In the genomic region with DNA sequence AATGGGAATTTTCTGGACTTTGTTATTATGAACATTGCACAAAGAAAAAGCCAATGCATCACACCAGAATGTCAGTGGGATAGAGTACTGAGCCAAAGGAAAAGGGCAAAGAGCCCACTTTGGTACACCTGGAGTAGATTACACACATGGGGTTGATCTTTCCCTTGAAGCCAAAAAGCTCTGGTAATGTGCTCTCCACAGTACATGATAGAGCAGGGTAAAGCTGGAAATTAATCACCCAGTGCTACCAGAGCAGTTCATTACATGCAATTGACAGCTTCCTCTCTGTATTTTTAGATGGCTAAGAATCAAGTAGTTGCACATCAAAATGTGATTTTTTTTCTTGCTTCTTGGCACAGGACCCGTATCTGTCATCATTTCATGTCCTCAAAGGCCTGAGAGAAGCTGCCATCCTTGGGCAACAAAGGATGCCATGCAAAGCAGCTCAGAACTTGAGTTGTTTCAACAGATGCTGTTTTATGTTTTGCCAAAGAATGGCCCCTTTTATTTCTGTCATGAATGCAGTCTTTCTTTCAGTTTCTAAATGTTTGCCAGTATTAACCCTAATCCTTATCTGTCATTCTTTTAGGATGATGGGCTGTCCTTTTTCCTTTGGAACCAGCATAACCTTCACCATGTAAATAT, we compare ENCODE assay signal across 12 cellular contexts.
DNase-seq lines count a peak whose midpoint lies in the region; ATAC-seq and TF ChIP-seq lines count a peak whose summit lies in the region.
"Had no signal": no experiment of that assay in that cellular context is flagged by ENCODE, and none has a peak within 500 bp of the region (broad histone marks: within the 10 kb centered on the region; RNA-seq: fewer than 3 reads in every experiment).

No MANE protein-coding gene starts in this region.

- H3K4me3 ChIP-seq in DND-41 (ENCODE audit: low read depth in 1 of 2, low read length in 2 of 2) = no peak overlapping the region
- no peak overlapping the region for H3K4me3 ChIP-seq in adipocyte (ENCODE audit: low read length)

- H3K4me2 ChIP-seq in DND-41 (ENCODE audit: insufficient read depth, low read length) = no peak overlapping the region

- H3K9me3 ChIP-seq in DND-41 (ENCODE audit: insufficient read depth, low read length, severe bottlenecking) (no peaks in the 10 kb centered on the region), adipocyte (ENCODE audit: control insufficient read depth, low read length) (no peaks in the 10 kb centered on the region)
- H3K9me3 ChIP-seq: BE2C had no signal

- H3K4me1 ChIP-seq in DND-41 (ENCODE audit: insufficient read depth, low read length) (no peaks in the 10 kb centered on the region), adipocyte (ENCODE audit: control insufficient read depth, insufficient read depth, low read length) (peaks cover 4% of the 10 kb centered on the region)
- H3K4me1 ChIP-seq: BE2C had no signal

- no peak overlapping the region for H2AFZ ChIP-seq in DND-41 (ENCODE audit: low read depth, low read length)

- H3K36me3 ChIP-seq in DND-41 (ENCODE audit: insufficient read depth, low read length) (no peaks in the 10 kb centered on the region), adipocyte (ENCODE audit: control insufficient read depth, insufficient read depth, low read length, severe bottlenecking) (no peaks in the 10 kb centered on the region)
- H3K36me3 ChIP-seq: BE2C had no signal

- no peak for TF ChIP-seq CTCF in DND-41 (IDR thresholded peaks at IDR 0.05; ENCODE audit: borderline replicate concordance, extremely low read depth, low read length, poor library complexity, severe bottlenecking)

- H3K27me3 ChIP-seq in DND-41 (ENCODE audit: insufficient read depth, low read length, poor library complexity) (no peaks in the 10 kb centered on the region), adipocyte (replicated peaks; ENCODE audit: control insufficient read depth, insufficient read depth, low read length) (no peaks in the 10 kb centered on the region)
- H3K27me3 ChIP-seq: BE2C had no signal

- no peaks in the 10 kb centered on the region for H4K20me1 ChIP-seq in DND-41 (ENCODE audit: insufficient read depth, low read length)

- H3K9ac ChIP-seq in DND-41 (ENCODE audit: low read depth, low read length) (no peak overlapping the region), adipocyte (ENCODE audit: low read length) (no peak overlapping the region)

- no peaks in the 10 kb centered on the region for H3K79me2 ChIP-seq in DND-41 (ENCODE audit: insufficient read depth, low read length)

- H3K27ac ChIP-seq in DND-41 (ENCODE audit: low read length) = no peak overlapping the region

- ATAC-seq in DND-41 (ENCODE audit: insufficient read depth, low read depth) (0 out of 3 replicates have a peak, but pooled peaks have one; percentile 14), HG02759 (IDR thresholded peaks at IDR 0.05; ENCODE audit: unreplicated experiment) (peak; percentile 35), GM18519 (IDR thresholded peaks at IDR 0.05; ENCODE audit: low FRiP score, unreplicated experiment) (no peak), GM21526 (IDR thresholded peaks at IDR 0.05; ENCODE audit: low FRiP score, unreplicated experiment) (no peak)

- DNase-seq in DND-41 (no peak), adipocyte (ENCODE audit: low read depth) (peak; percentile 24), medulla oblongata (ENCODE audit: extremely low spot score) (peak; percentile 93), NCI-H187 treated with DMSO at 0.1 percent for 48 hours (lab: John Stamatoyannopoulos, UW) (no peak), NCI-H1417 treated with DMSO at 0.1 percent for 48 hours (lab: John Stamatoyannopoulos, UW) (no peak)
- DNase-seq: BE2C, NCI-H774, retina, T-helper 2 cell had no signal

Comparison
In these comparisons a context has a peak if more than half of its experiments do, and no peak if none do; other contexts are left out.
1. ATAC-seq: peak in DND-41 (single experiment) and HG02759 (single experiment); none in GM18519 (single experiment) and GM21526 (single experiment).
2. DNase-seq: peak in adipocyte (single experiment) and medulla oblongata (single experiment); none in DND-41 (single experiment), NCI-H187 treated with DMSO at 0.1 percent for 48 hours (single experiment) and NCI-H1417 treated with DMSO at 0.1 percent for 48 hours (single experiment).